In genomic region chr12:51028126-51028810, GRCh38 we compare ENCODE assay signal across 8 cellular contexts. TPM values are rescaled to one million over a fixed set of nuclear protein-coding genes. Genes with fewer than 3 reads are reported as not detected.
A peak's percentile ranks its signal among the peaks of the same experiment; 100 is the strongest.
DNase-seq lines count a peak whose midpoint lies in the region; ATAC-seq and TF ChIP-seq lines count a peak whose summit lies in the region.

No MANE protein-coding gene starts in this region.

- H3K36me3 ChIP-seq in aorta (ENCODE audit: control insufficient read depth in 1 of 2, insufficient read depth in 2 of 2, low read length in 1 of 2) = no peaks in the 10 kb centered on the region

- TF ChIP-seq CTCF in AG04450 (IDR thresholded peaks at IDR 0.05; ENCODE audit: low read depth, low read length) (peak; percentile 39), GM10266 (IDR thresholded peaks at IDR 0.05; ENCODE audit: control insufficient read depth, insufficient read depth, low read depth, missing control alignments) (peak; percentile 50)

- no peak for ATAC-seq in GM19452 (IDR thresholded peaks at IDR 0.05; ENCODE audit: unreplicated experiment)
- no peak for ATAC-seq in aorta (ENCODE audit: low FRiP score)
- ATAC-seq in GM18505 (IDR thresholded peaks at IDR 0.05; ENCODE audit: unreplicated experiment) = no peak

- TF ChIP-seq POLR2A in GM18505 (IDR thresholded peaks at IDR 0.05; ENCODE audit: borderline replicate concordance, extremely low read depth, insufficient read depth, insufficient read length) = no peak

- DNase-seq in AG04450 (ENCODE audit: low read depth, low spot score) (no peak), GM10266 (ENCODE audit: extremely low spot score) (no peak), NCI-H2227 treated with DMSO at 0.1 percent for 48 hours (lab: John Stamatoyannopoulos, UW) (peak; percentile 30), iPS-NIHi7 (ENCODE audit: extremely low spot score) (peak; percentile 46), aorta (no peak)
- DNase-seq in activated CD4-positive, alpha-beta T cell treated with anti-CD3 and anti-CD28 coated beads for 48 hours = peak; percentile 40

- H3K27ac ChIP-seq in AG04450 (ENCODE audit: low read depth, low read length) (no peak overlapping the region), aorta (ENCODE audit: low read depth in 1 of 2, low read length in 2 of 2) (no peak overlapping the region)

- intact Hi-C loops in aorta (cut with DNase I) = no loop called here

- CTCF ChIA-PET in AG04450 (lab: Charles Lee) = interaction anchor here (0.8 to 2.7 kb wide), 6 partner anchors 19 to 312 kb away, joined by 4 to 9 read pairs (median 4); no protein-coding TSS in a partner anchor

- H3K27me3 ChIP-seq in AG04450 (ENCODE audit: control insufficient read depth, insufficient read depth, low read length) (no peaks in the 10 kb centered on the region), aorta (ENCODE audit: control insufficient read depth in 1 of 2, insufficient read depth in 2 of 2, low read length in 1 of 2) (no peaks in the 10 kb centered on the region)

- H3K9me3 ChIP-seq in AG04450 (ENCODE audit: control insufficient read depth, insufficient read depth, low read length) = no peaks in the 10 kb centered on the region; the same call in 1 of the 2 replicates
- no peaks in the 10 kb centered on the region for H3K9me3 ChIP-seq in aorta (ENCODE audit: control insufficient read depth, low read length)

- H3K4me3 ChIP-seq in AG04450 (ENCODE audit: low read depth, low read length) = no peak overlapping the region
- no peak overlapping the region for H3K4me3 ChIP-seq in aorta (ENCODE audit: low read length in 2 of 2)

- POLR2A ChIA-PET in AG04450 (lab: Yijun Ruan, JAX) = interaction anchor here (0.6 to 1.0 kb wide), 2 partner anchors 18 to 22 kb away, joined by 3 to 4 read pairs; no protein-coding TSS in a partner anchor

- 21 to 25% methylated on average over 9 of the region's 9 CpGs for WGBS in aorta, 2 donors

- H3K4me1 ChIP-seq in aorta (ENCODE audit: control insufficient read depth in 1 of 2, insufficient read depth in 2 of 2, low read length in 2 of 2) = no peaks in the 10 kb centered on the region

RNA-seq across cellular contexts. Expression of gene SLC11A2, which starts 2.1 kb away (rescaled TPM):
- 83.3 and 91.2 TPM in 2 replicates for polyA plus RNA-seq in AG04450 (2011; rRNA removed)
- 121 and 128 TPM in 2 replicates for polyA minus RNA-seq in AG04450 (2011; rRNA and poly(A)+ RNA removed)
- 10 to 100 TPM; 71.9 to 97.2 TPM for total RNA-seq in aorta
- polyA plus RNA-seq in aorta = 10 to 100 TPM; 11.1 to 20.6 TPM

RNA-seq across cellular contexts. Expression of gene LETMD1, which starts 19.9 kb away (rescaled TPM):
- 45.1 and 48.1 TPM in 2 replicates for polyA plus RNA-seq in AG04450 (2011; rRNA removed)
- 31.2 and 37.9 TPM in 2 replicates for polyA minus RNA-seq in AG04450 (2011; rRNA and poly(A)+ RNA removed)
- total RNA-seq in aorta = 10 to 100 TPM; 32.6 to 62.3 TPM
- 10 to 100 TPM; 52.6 to 59.6 TPM for polyA plus RNA-seq in aorta

RNA-seq across cellular contexts. Expression of gene CSRNP2, which starts 55.1 kb away (rescaled TPM):
- polyA plus RNA-seq in AG04450 (2011; rRNA removed) (26.4 and 29.9 TPM in 2 replicates), aorta (10 to 100 TPM in 1 of 2 donors, 1 to 10 TPM in 1; 6.1 to 19.0 TPM)
- 25.1 and 27.5 TPM in 2 replicates for polyA minus RNA-seq in AG04450 (2011; rRNA and poly(A)+ RNA removed)
- 10 to 100 TPM; 32.3 to 34.5 TPM for total RNA-seq in aorta

Comparison
In these comparisons a context has a peak if more than half of its experiments do, and no peak if none do; other contexts are left out.
1. DNase-seq: peak in NCI-H2227 treated with DMSO at 0.1 percent for 48 hours (single experiment), activated CD4-positive, alpha-beta T cell treated with anti-CD3 and anti-CD28 coated beads for 48 hours (single experiment) and iPS-NIHi7 (single experiment); none in AG04450 (single experiment), GM10266 (single experiment) and aorta (0 of 2).